In the genomic region with DNA sequence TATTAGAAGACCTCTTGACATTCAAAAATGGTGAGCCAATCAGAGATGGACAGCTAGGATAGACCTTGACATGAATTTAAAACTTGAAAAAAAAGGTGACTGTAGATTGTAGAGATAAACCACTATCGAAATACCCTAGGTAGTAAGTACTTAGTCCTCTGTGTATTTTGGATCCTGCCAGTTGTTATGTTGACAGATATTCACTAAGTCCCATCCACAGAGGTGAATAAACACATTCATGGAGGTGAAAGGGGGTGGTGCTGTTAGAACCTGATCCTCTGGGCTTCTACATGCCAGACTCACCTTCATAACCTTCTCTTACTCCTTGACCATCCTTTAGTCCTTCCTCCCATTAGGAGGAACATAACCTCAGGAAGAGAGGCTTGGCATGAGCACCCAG, we compare ENCODE assay signal across 31 cellular contexts.
"Had no signal": no experiment of that assay in that cellular context is flagged by ENCODE, and none has a peak within 500 bp of the region (broad histone marks: within the 10 kb centered on the region; RNA-seq: fewer than 3 reads in every experiment).

No MANE protein-coding gene starts in this region.

- H3K36me3 ChIP-seq: cardiac muscle cell, colonic mucosa, WERI-Rb-1 had no signal

- DNase-seq: activated CD4-positive, alpha-beta T cell treated with anti-CD3 and anti-CD28 coated beads, Interleukin-2, amount 10 ng/mL, durations not matched to agents 24 days and 14 days; activated CD4-positive, alpha-beta T cell treated with anti-CD3 and anti-CD28 coated beads, Interleukin-2, amount 50 U/mL, for 4 hours; activated CD4-positive, CD25-positive, alpha-beta regulatory T cell; activated CD8-positive, alpha-beta T cell treated with anti-CD3 and anti-CD28 coated beads for 36 hours; activated effector memory CD4-positive, alpha-beta T cell treated with anti-CD3 and anti-CD28 coated beads, Interleukin-2, amount 50 U/mL, for 16 hours; activated naive CD4-positive, alpha-beta T cell; activated naive CD4-positive, alpha-beta T cell treated with anti-CD3 and anti-CD28 coated beads, Interleukin-2, amount 50 U/mL, for 16 hours; activated naive CD8-positive, alpha-beta T cell treated with anti-CD3 and anti-CD28 coated beads for 36 hours; activated T-cell treated with anti-CD3 and anti-CD28 coated beads, Interleukin-2, amount 50 U/mL, for 1 hour; activated T-cell treated with anti-CD3 and anti-CD28 coated beads, Interleukin-2, amount 50 U/mL, for 72 hours; amniotic stem cell; aorta; colonic mucosa; MM.1S; MV-4-11; NCI-H1092; NCI-H1436 treated with DMSO at 0.1 percent for 48 hours; NCI-H1694 treated with DMSO at 0.1 percent for 48 hours; NCI-H2081; NCI-H2171 treated with DMSO at 0.1 percent for 48 hours; NCI-H345; NCI-H524 treated with DMSO at 0.1 percent for 48 hours; PC-9; SW 1271; T1000; WERI-Rb-1 had no signal

- H3K27ac ChIP-seq: cardiac muscle cell, colonic mucosa, PC-9, RWPE1, WERI-Rb-1 had no signal

- FAIRE-seq: RCC 7860 had no signal

- H3K9me3 ChIP-seq: colonic mucosa had no signal

- H3K4me1 ChIP-seq: colonic mucosa had no signal

- H3K27me3 ChIP-seq: colonic mucosa had no signal

- ATAC-seq: activated CD8-positive, alpha-beta T cell treated with anti-CD3 and anti-CD28 coated beads for 36 hours; activated T-cell treated with anti-CD3 and anti-CD28 coated beads, Interleukin-2, amount 50 U/mL, for 72 hours; activated T-helper 17 cell treated with anti-CD3 and anti-CD28 coated beads, Interleukin-2, amount 50 U/mL, for 72 hours; Right ventricle myocardium inferior had no signal

- H3K4me3 ChIP-seq: cardiac muscle cell, colonic mucosa, PC-9 had no signal
